Comparison of ENCODE assay signal across 9 cellular contexts in genomic region chr11:64306876-64307622, GRCh38. TPM values are rescaled to one million over a fixed set of nuclear protein-coding genes. Genes with fewer than 3 reads are reported as not detected.
DNase-seq lines count a peak whose midpoint lies in the region; ATAC-seq and TF ChIP-seq lines count a peak whose summit lies in the region.
"Had no signal": no experiment of that assay in that cellular context is flagged by ENCODE, and none has a peak within 500 bp of the region (broad histone marks: within the 10 kb centered on the region; RNA-seq: fewer than 3 reads in every experiment).

No MANE protein-coding gene starts in this region.

- peaks cover 52% of the 10 kb centered on the region for H3K79me2 ChIP-seq in DOHH2 (ENCODE audit: control insufficient read depth, low read length)
- peaks cover 39% of the 10 kb centered on the region for H3K79me2 ChIP-seq in PC-9 (ENCODE audit: low read depth)
- H3K79me2 ChIP-seq in fibroblast of lung (ENCODE audit: control insufficient read depth, insufficient read depth, low read length) = peaks cover 3% of the 10 kb centered on the region

- H4K20me1 ChIP-seq in DOHH2 (ENCODE audit: control insufficient read depth, insufficient read depth, low read depth, low read length) (no peaks in the 10 kb centered on the region), PC-9 (ENCODE audit: insufficient read depth) (peaks cover 4% of the 10 kb centered on the region), fibroblast of lung (ENCODE audit: control insufficient read depth, extremely low read depth, insufficient read depth, low read length) (no peaks in the 10 kb centered on the region)

- WGBS in ovary, 3 donors = 75 to 78% (median 75%) methylated on average over 15 of the region's 15 CpGs

- no peak overlapping the region; the same call in 1 of the 2 replicates for H2AFZ ChIP-seq in PC-9
- no peak overlapping the region for H2AFZ ChIP-seq in fibroblast of lung (ENCODE audit: low read length)

- intact Hi-C loops in PC-9 (cut with micrococcal nuclease; ENCODE audit: unreplicated experiment) (loop anchor here (1.0 to 10.0 kb wide), 4 partner anchors 25 to 472 kb away; partner anchors contain the start of genes COX8A and MARK2), ovary (cut with DNase I) (loop anchor here in 1 of 4 donors (5.0 kb wide), 1 partner anchor 65 kb away; the partner anchor contains the start of gene FKBP2)

- no peak for TF ChIP-seq CTCF in DOHH2 (IDR thresholded peaks at IDR 0.05; ENCODE audit: low read depth, low read length, poor library complexity, severe bottlenecking)
- no peak for TF ChIP-seq CTCF in PC-9 (conservative IDR thresholded peaks at IDR 0.05)
- no peak for TF ChIP-seq CTCF in fibroblast of lung (conservative IDR thresholded peaks at IDR 0.05 in 1 of 2, IDR thresholded peaks at IDR 0.05 in 1 of 2; ENCODE audit: low read depth in 1 of 2, low read length in 2 of 2)
- TF ChIP-seq CTCF in ovary (IDR thresholded peaks at IDR 0.05) = no peak

- BruUV-seq in PC-9 (replicated peaks; lab: Mats Ljungman, UMichigan) = no TSS peak

- peaks cover 38% of the 10 kb centered on the region for H3K36me3 ChIP-seq in DOHH2 (ENCODE audit: control insufficient read depth, low read length)
- H3K36me3 ChIP-seq in PC-9 (ENCODE audit: low read depth) = 0 out of 2 replicates have a peak, but pooled peaks cover 8% of the 10 kb centered on the region
- H3K36me3 ChIP-seq in fibroblast of lung (ENCODE audit: control insufficient read depth, insufficient read depth, low read length) = peaks cover 2% of the 10 kb centered on the region
- H3K36me3 ChIP-seq in ovary = no peaks in the 10 kb centered on the region

- no peaks in the 10 kb centered on the region for H3K9me3 ChIP-seq in DOHH2 (ENCODE audit: control insufficient read depth, insufficient read depth, low read length)
- H3K9me3 ChIP-seq in PC-9 (ENCODE audit: insufficient read depth, low read depth) = no peaks in the 10 kb centered on the region
- no peaks in the 10 kb centered on the region for H3K9me3 ChIP-seq in fibroblast of lung (ENCODE audit: control insufficient read depth, insufficient read depth, low read depth, low read length)
- H3K9me3 ChIP-seq in ovary = no peaks in the 10 kb centered on the region

- CTCF ChIA-PET in PC-9 (lab: Charles Lee) = interaction anchor here (0.6 kb wide), 1 partner anchor 95 kb away, joined by 3 read pairs; no protein-coding TSS in a partner anchor

- no peaks in the 10 kb centered on the region for H3K27me3 ChIP-seq in DOHH2 (ENCODE audit: control insufficient read depth, low read length)
- no peaks in the 10 kb centered on the region for H3K27me3 ChIP-seq in PC-9 (ENCODE audit: insufficient read depth, low read depth)
- no peaks in the 10 kb centered on the region for H3K27me3 ChIP-seq in fibroblast of lung (ENCODE audit: control insufficient read depth, insufficient read depth, low read length)
- H3K27me3 ChIP-seq in ovary = no peaks in the 10 kb centered on the region

- H3F3A ChIP-seq in DOHH2 (ENCODE audit: control insufficient read depth, insufficient read depth) (no peaks in the 10 kb centered on the region; the same call in 1 of the 2 replicates), PC-9 (ENCODE audit: insufficient read depth, low read depth) (peaks cover 20% of the 10 kb centered on the region; the same call in 1 of the 2 replicates)

- H3K9me2 ChIP-seq in DOHH2 (replicated peaks; ENCODE audit: control insufficient read depth, low read length) = no peaks in the 10 kb centered on the region
- no peaks in the 10 kb centered on the region for H3K9me2 ChIP-seq in PC-9 (ENCODE audit: insufficient read depth)

- peak overlapping the region; percentile 99 for H3K4me3 ChIP-seq in DOHH2 (ENCODE audit: low read length)
- H3K4me3 ChIP-seq in PC-9 = peak overlapping the region; percentile 77
- H3K4me3 ChIP-seq in fibroblast of lung (replicated peaks in 1 of 4; ENCODE audit: control extremely low read depth in 1 of 4, insufficient read depth in 1 of 4, low read depth in 3 of 4, low read length in 4 of 4) = peak overlapping the region in 2 of 4 experiments; percentile 68 to 71
- H3K4me3 ChIP-seq in ovary = peak overlapping the region; percentile 48

- POLR2A ChIA-PET in PC-9 (lab: Charles Lee; ENCODE audit: unreplicated experiment) = interaction anchor here (0.6 kb wide), 2 partner anchors 20 to 22 kb away, joined by 3 to 12 read pairs; no protein-coding TSS in a partner anchor

- peak overlapping the region; percentile 87 for H3K4me2 ChIP-seq in DOHH2 (ENCODE audit: low read length)
- H3K4me2 ChIP-seq in PC-9 = peak overlapping the region; percentile 94
- peak overlapping the region; percentile 91 for H3K4me2 ChIP-seq in fibroblast of lung (ENCODE audit: extremely low read depth, insufficient read depth, low read length)

- no peak for TF ChIP-seq POLR2A in ovary (IDR thresholded peaks at IDR 0.05)

- ATAC-seq in GM18517 (IDR thresholded peaks at IDR 0.05; ENCODE audit: unreplicated experiment) (no peak), GM21529 (IDR thresholded peaks at IDR 0.05; ENCODE audit: unreplicated experiment) (no peak)

- TF ChIP-seq EP300 in ovary (IDR thresholded peaks at IDR 0.05) = no peak

- DNase-seq in PC-9 (peak in 1 of 2 experiments; percentile 39), fibroblast of lung (ENCODE audit: low read depth in 2 of 2) (no peak), ovary (peak in 4 of 5 donors; percentile 54 to 61 (median 57)), SHP77 (lab: John Stamatoyannopoulos, UW) (no peak), NCI-H2107 (lab: John Stamatoyannopoulos, UW) (no peak)

- H3K4me1 ChIP-seq in DOHH2 (ENCODE audit: control insufficient read depth, low read length) (peaks cover 26% of the 10 kb centered on the region), PC-9 (replicated peaks; ENCODE audit: insufficient read depth) (peaks cover 24% of the 10 kb centered on the region), fibroblast of lung (ENCODE audit: control insufficient read depth, extremely low read depth, insufficient read depth, low read length) (peaks cover 6% of the 10 kb centered on the region), ovary (ENCODE audit: insufficient read depth) (peaks cover 8% of the 10 kb centered on the region)

- H3K27ac ChIP-seq in DOHH2 (ENCODE audit: low read depth, low read length) (peak overlapping the region; percentile 63), PC-9 (peak overlapping the region; percentile 67), fibroblast of lung (ENCODE audit: insufficient read depth, low read length) (no peak overlapping the region), ovary (no peak overlapping the region)

- peak overlapping the region; percentile 13 for H3K9ac ChIP-seq in fibroblast of lung (ENCODE audit: insufficient read depth, low read length)

RNA-seq across cellular contexts. Expression of gene ESRRA, which starts 1.7 kb away (rescaled TPM):
- 61.0 and 64.6 TPM in 2 replicates for total RNA-seq in PC-9 (2021)
- total RNA-seq in fibroblast of lung = 32.4 and 32.5 TPM in 2 replicates
- polyA plus RNA-seq in fibroblast of lung = 6.7 and 8.1 TPM in 2 replicates
- polyA plus RNA-seq in fibroblast of lung (2012) = 9.7 and 15.2 TPM in 2 replicates
- polyA minus RNA-seq in fibroblast of lung (ENCODE audit: low replicate concordance) = 5.5 and 9.3 TPM in 2 replicates
- 10 to 100 TPM in 6 of 7 donors, 1 to 10 TPM in 1; 9.2 to 17.4 (median 15.7) TPM for total RNA-seq in ovary
- 10 to 100 TPM in 1 of 2 donors, 1 to 10 TPM in 1; 2.3 to 11.9 TPM for polyA plus RNA-seq in ovary

RNA-seq across cellular contexts. Expression of gene CATSPERZ, which starts 6.9 kb away (rescaled TPM):
- 1.3 TPM in 1 of 2 replicates, not detected in the other for total RNA-seq in PC-9 (2021)
- total RNA-seq in fibroblast of lung = 0.33 and 1.0 TPM in 2 replicates
- polyA plus RNA-seq in fibroblast of lung = 0.09 TPM in 1 of 2 replicates, not detected in the other
- polyA plus RNA-seq in fibroblast of lung (2012) = not detected in 2 replicates
- polyA minus RNA-seq in fibroblast of lung (ENCODE audit: low replicate concordance) = not detected in 2 replicates
- not detected for total RNA-seq in ovary
- polyA plus RNA-seq in ovary = not detected
- total RNA-seq: endothelial cell of umbilical vein had no signal

RNA-seq across cellular contexts. Expression of gene TRMT112, which starts 10.3 kb away (rescaled TPM):
- total RNA-seq in PC-9 (2021) (264 and 275 TPM in 2 replicates), fibroblast of lung (248 and 255 TPM in 2 replicates), ovary (100 to 1,000 TPM; 207 to 432 (median 275) TPM)
- polyA plus RNA-seq in fibroblast of lung (161 and 222 TPM in 2 replicates), ovary (100 to 1,000 TPM; 272 to 383 TPM)
- 265 and 320 TPM in 2 replicates for polyA plus RNA-seq in fibroblast of lung (2012)
- 54.4 and 59.5 TPM in 2 replicates for polyA minus RNA-seq in fibroblast of lung (ENCODE audit: low replicate concordance)

RNA-seq across cellular contexts. Expression of gene PRDX5, which starts 10.9 kb away (rescaled TPM):
- total RNA-seq in PC-9 (2021) (381 and 441 TPM in 2 replicates), fibroblast of lung (301 and 319 TPM in 2 replicates), ovary (100 to 1,000 TPM; 160 to 400 (median 192) TPM)
- polyA plus RNA-seq in fibroblast of lung (311 and 431 TPM in 2 replicates), ovary (100 to 1,000 TPM; 272 to 334 TPM)
- polyA plus RNA-seq in fibroblast of lung (2012) = 328 and 464 TPM in 2 replicates
- polyA minus RNA-seq in fibroblast of lung (ENCODE audit: low replicate concordance) = 73.1 and 198 TPM in 2 replicates

RNA-seq across cellular contexts. Expression of gene KCNK4, which starts 15.9 kb away (rescaled TPM):
- total RNA-seq in PC-9 (2021) = 0.53 and 0.57 TPM in 2 replicates
- total RNA-seq in fibroblast of lung = under 0.01 TPM in 1 of 2 replicates, not detected in the other
- polyA plus RNA-seq in fibroblast of lung = not detected in 2 replicates
- not detected in 2 replicates for polyA plus RNA-seq in fibroblast of lung (2012)
- not detected in 2 replicates for polyA minus RNA-seq in fibroblast of lung (ENCODE audit: low replicate concordance)
- not detected for total RNA-seq in ovary
- polyA plus RNA-seq in ovary = not detected

Comparison
In these comparisons a context has a peak if more than half of its experiments do, and no peak if none do; other contexts are left out.
1. H3K27ac ChIP-seq: peak in DOHH2 (single experiment) and PC-9 (single experiment); none in fibroblast of lung (single experiment) and ovary (0 of 2).
2. DNase-seq: peak in ovary (4 of 5); none in fibroblast of lung (0 of 2), SHP77 (0 of 2) and NCI-H2107 (single experiment).
3. Peak in every context shown above with its lines, with median percentiles within 50 percentile points of each other: H3K4me2 ChIP-seq.